Comparison of ENCODE assay signal across 15 cellular contexts in genomic region chr22:36077261-36077660, GRCh38. TPM values are rescaled to one million over a fixed set of nuclear protein-coding genes. Genes with fewer than 3 reads are reported as not detected.
A peak's percentile ranks its signal among the peaks of the same experiment; 100 is the strongest.
DNase-seq lines count a peak whose midpoint lies in the region; ATAC-seq, FAIRE-seq and TF ChIP-seq lines count a peak whose summit lies in the region.
"Had no signal": no experiment of that assay in that cellular context is flagged by ENCODE, and none has a peak within 500 bp of the region (broad histone marks: within the 10 kb centered on the region; RNA-seq: fewer than 3 reads in every experiment).

No MANE protein-coding gene starts in this region.

- ATAC-seq in HepG2 (no peak), omental fat pad (ENCODE audit: low FRiP score) (peak; percentile 48), HG03378 (IDR thresholded peaks at IDR 0.05; ENCODE audit: unreplicated experiment) (no peak)

- no peaks in the 10 kb centered on the region for H3K27me3 ChIP-seq in liver (ENCODE audit: control insufficient read depth in 4 of 4, insufficient read depth in 4 of 4, low read length in 3 of 4)
- H3K27me3 ChIP-seq in HepG2 (ENCODE audit: control insufficient read depth in 1 of 2, insufficient read depth in 2 of 2, low read length in 2 of 2): peaks cover 0 to 7% of the 10 kb centered on the region in 2 experiments; a peak in 2 of 5 replicates
- H3K27me3 ChIP-seq: upper lobe of left lung had no signal

- no peak overlapping the region for H3K9ac ChIP-seq in liver (ENCODE audit: low read depth in 1 of 2, low read length in 2 of 2)
- H3K9ac ChIP-seq in HepG2 (ENCODE audit: insufficient read depth, low read depth, low read length): no peak overlapping the region

- no peaks in the 10 kb centered on the region for H4K20me1 ChIP-seq in HepG2 (ENCODE audit: insufficient read depth, low read length)

- CTCF ChIA-PET in HepG2 (lab: Yijun Ruan, JAX; ENCODE audit: low intra/inter-chr PET ratio, low total read pairs): no interaction called here

- no peak for FAIRE-seq in HepG2 (lab: Jason Lieb, UNC)
- FAIRE-seq: A204.1, small intestine had no signal

- H3K4me3 ChIP-seq in liver (ENCODE audit: low read depth in 1 of 3, low read length in 3 of 3) (no peak overlapping the region), HepG2 (replicated peaks in 1 of 3; ENCODE audit: insufficient read depth in 1 of 3, low read depth in 2 of 3, low read length in 3 of 3) (no peak overlapping the region)
- H3K4me3 ChIP-seq: upper lobe of left lung had no signal

- BruUV-seq in HepG2 (replicated peaks; lab: Mats Ljungman, UMichigan): no TSS peak

- no peak for DNase-seq in HepG2 (ENCODE audit: low spot score)
- peak; percentile 86 for DNase-seq in fibroblast of peridontal ligament (ENCODE audit: extremely low read depth)
- DNase-seq in omental fat pad (ENCODE audit: low spot score): no peak
- no peak for DNase-seq in stimulated activated CD4-positive, alpha-beta T cell treated with anti-CD3 and anti-CD28 coated beads, Interleukin-4, amount 100 ng/mL, for 4 hours
- no peak for DNase-seq in HuH-7 (ENCODE audit: low spot score)
- DNase-seq in NCI-H345 treated with DMSO at 0.1 percent for 48 hours (lab: John Stamatoyannopoulos, UW; ENCODE audit: unreplicated experiment): no peak
- DNase-seq: activated CD4-positive, alpha-beta T cell treated with anti-CD3 and anti-CD28 coated beads, Interleukin-2, amount 10 ng/mL, durations not matched to agents 24 days and 14 days; Caco-2; effector memory CD4-positive, alpha-beta T cell; NCI-H2171; small intestine; upper lobe of left lung had no signal

- no peak overlapping the region for H3K4me2 ChIP-seq in HepG2 (ENCODE audit: low read depth, low read length)

- no peak for TF ChIP-seq POLR2A in HepG2 (IDR thresholded peaks at IDR 0.05; ENCODE audit: insufficient read depth in 1 of 2, low read depth in 2 of 2, low read length in 2 of 2)

- TF ChIP-seq CTCF in liver (IDR thresholded peaks at IDR 0.05; ENCODE audit: low read depth, low read length, missing input control) (no peak), HepG2 (CRISPR knock-in tag; IDR thresholded peaks at IDR 0.05) (no peak), omental fat pad (IDR thresholded peaks at IDR 0.05) (no peak)

- no peaks in the 10 kb centered on the region for H3K79me2 ChIP-seq in HepG2 (ENCODE audit: insufficient read depth, low read length)

- no peak overlapping the region for H2AFZ ChIP-seq in HepG2 (ENCODE audit: low read length)

- intact Hi-C loops in HepG2 (cut with micrococcal nuclease; ENCODE audit: unreplicated experiment): no loop called here

- 37% methylated on average over 6 of the region's 6 CpGs for WGBS in liver
- WGBS in HepG2 (ENCODE audit: low lambda C conversion rate): 24% methylated on average over 6 of the region's 6 CpGs

- TF ChIP-seq RAD21 in liver (IDR thresholded peaks at IDR 0.05) (peak in 1 of 2 donors; percentile 5), HepG2 (CRISPR knock-in tag; IDR thresholded peaks at IDR 0.05) (no peak)

- H3K36me3 ChIP-seq in liver (ENCODE audit: control insufficient read depth in 4 of 4, insufficient read depth in 3 of 4, low read depth in 1 of 4, low read length in 3 of 4) (no peaks in the 10 kb centered on the region), HepG2 (replicated peaks in 1 of 2; ENCODE audit: control insufficient read depth in 1 of 2, insufficient read depth in 2 of 2, low read length in 2 of 2) (no peaks in the 10 kb centered on the region)
- H3K36me3 ChIP-seq: upper lobe of left lung had no signal

- H3K9me3 ChIP-seq in liver (ENCODE audit: control insufficient read depth in 4 of 4, low read length in 3 of 4) (no peaks in the 10 kb centered on the region), HepG2 (ENCODE audit: low read length) (no peaks in the 10 kb centered on the region)
- H3K9me3 ChIP-seq: Caco-2, upper lobe of left lung had no signal

- POLR2A ChIA-PET in HepG2 (lab: Yijun Ruan, JAX): no interaction called here

- no peak for TF ChIP-seq EP300 in HepG2 (IDR thresholded peaks at IDR 0.05; ENCODE audit: low read depth in 2 of 2, low read length in 2 of 2)
- no peak for TF ChIP-seq EP300 in HepG2 (CRISPR knock-in tag; IDR thresholded peaks at IDR 0.05; ENCODE audit: borderline replicate concordance)

- H3K4me1 ChIP-seq in liver (ENCODE audit: control insufficient read depth in 4 of 4, insufficient read depth in 4 of 4, low read length in 3 of 4): no peaks in the 10 kb centered on the region
- H3K4me1 ChIP-seq in HepG2 (ENCODE audit: insufficient read depth, low read length): no peaks in the 10 kb centered on the region
- H3K4me1 ChIP-seq: Caco-2, upper lobe of left lung had no signal

- H3K27ac ChIP-seq in liver (ENCODE audit: low read depth in 1 of 2, low read length in 2 of 2): no peak overlapping the region
- no peak overlapping the region for H3K27ac ChIP-seq in HepG2 (ENCODE audit: extremely low read length, insufficient read depth, low read length)
- H3K27ac ChIP-seq: upper lobe of left lung had no signal

- in situ Hi-C loops in HepG2 (cut with HindIII; ENCODE audit: extremely low pct_ligation_motif_present, low pct_unique_long_range_greater_than_20kb): no loop called here

TF ChIP-seq in liver, 16 proteins besides CTCF, POLR2A, EP300 and RAD21 (continues in another document):
- peak; percentile 21 for TF ChIP-seq NR2F2 (IDR thresholded peaks at IDR 0.05)
- peak in 1 of 2 donors; percentile 29 for TF ChIP-seq RXRA (IDR thresholded peaks at IDR 0.05)
- no peak for TF ChIP-seq TAF1 (conservative IDR thresholded peaks at IDR 0.05)
- TF ChIP-seq JUND (IDR thresholded peaks at IDR 0.05): no peak

TF ChIP-seq in HepG2, 621 proteins besides CTCF, POLR2A, EP300 and RAD21:
- no peak for TF ChIP-seq ZMYM3 (CRISPR knock-in tag; IDR thresholded peaks at IDR 0.05)
- TF ChIP-seq NPAS2 (CRISPR knock-in tag; IDR thresholded peaks at IDR 0.05; ENCODE audit: borderline replicate concordance): no peak
- no peak for TF ChIP-seq RARA (CRISPR knock-in tag; IDR thresholded peaks at IDR 0.05)

RNA-seq across cellular contexts. Expression of gene RBFOX2, which starts 48.6 kb away (rescaled TPM):
- 10 to 100 TPM; 32.7 to 53.6 TPM for total RNA-seq in liver
- 10 to 100 TPM; 14.2 to 18.5 TPM for polyA plus RNA-seq in liver
- total RNA-seq in HepG2 (2016; rRNA removed; fragmentation: Illumina TruSeq; extraction: Trizol): 36.9 and 37.3 TPM in 2 replicates
- 4.1 and 5.4 TPM in 2 replicates for total RNA-seq in HepG2 (2016; cell fraction: cytosol; rRNA removed; fragmentation: Illumina TruSeq; extraction: Trizol; ENCODE audit: low read depth)
- total RNA-seq in HepG2 (2016; cell fraction: insoluble cytoplasmic fraction; rRNA removed; fragmentation: Illumina TruSeq; extraction: Trizol): 29.4 and 37.9 TPM in 2 replicates
- total RNA-seq in HepG2 (2016; cell fraction: membrane; rRNA removed; fragmentation: Illumina TruSeq; extraction: Trizol): 12.7 and 14.1 TPM in 2 replicates
- total RNA-seq in HepG2 (2016; cell fraction: nucleus; rRNA removed; fragmentation: Illumina TruSeq; extraction: Trizol): 40.3 and 46.5 TPM in 2 replicates
- 39.8 and 40.4 TPM in 2 replicates for polyA plus RNA-seq in HepG2 (2011; rRNA removed)
- 32.4 and 33.2 TPM in 2 replicates for polyA plus RNA-seq in HepG2 (2011; cell fraction: cytosol; rRNA removed)
- polyA plus RNA-seq in HepG2 (2011; cell fraction: nucleus; rRNA removed): 47.0 and 52.8 TPM in 2 replicates
- polyA plus RNA-seq in HepG2 (2012): 25.9 and 28.2 TPM in 2 replicates
- 3.8 and 4.4 TPM in 2 replicates for polyA plus RNA-seq in HepG2 (2016; cell fraction: cytosol; fragmentation: Illumina TruSeq; extraction: Trizol; ENCODE audit: low read depth)
- 27.0 and 32.5 TPM in 2 replicates for polyA plus RNA-seq in HepG2 (2016; cell fraction: insoluble cytoplasmic fraction; fragmentation: Illumina TruSeq; extraction: Trizol; ENCODE audit: low read depth)
- polyA plus RNA-seq in HepG2 (2016; cell fraction: membrane; fragmentation: Illumina TruSeq; extraction: Trizol; ENCODE audit: low read depth): 6.8 and 8.3 TPM in 2 replicates
- polyA plus RNA-seq in HepG2 (2016; cell fraction: nucleus; fragmentation: Illumina TruSeq; extraction: Trizol; ENCODE audit: insufficient read depth, low read depth): 34.2 and 36.8 TPM in 2 replicates
- polyA minus RNA-seq in HepG2 (2011; rRNA and poly(A)+ RNA removed; ENCODE audit: low replicate concordance): 64.1 and 120 TPM in 2 replicates
- 20.7 and 23.3 TPM in 2 replicates for polyA minus RNA-seq in HepG2 (2011; cell fraction: cytosol; rRNA and poly(A)+ RNA removed)
- 58.3 and 60.9 TPM in 2 replicates for polyA minus RNA-seq in HepG2 (2011; cell fraction: nucleus; rRNA and poly(A)+ RNA removed)
- 10 to 100 TPM; 41.2 to 80.7 (median 60.1) TPM for total RNA-seq in omental fat pad
